ENCODE assay signal across 14 cellular contexts in the genomic region with DNA sequence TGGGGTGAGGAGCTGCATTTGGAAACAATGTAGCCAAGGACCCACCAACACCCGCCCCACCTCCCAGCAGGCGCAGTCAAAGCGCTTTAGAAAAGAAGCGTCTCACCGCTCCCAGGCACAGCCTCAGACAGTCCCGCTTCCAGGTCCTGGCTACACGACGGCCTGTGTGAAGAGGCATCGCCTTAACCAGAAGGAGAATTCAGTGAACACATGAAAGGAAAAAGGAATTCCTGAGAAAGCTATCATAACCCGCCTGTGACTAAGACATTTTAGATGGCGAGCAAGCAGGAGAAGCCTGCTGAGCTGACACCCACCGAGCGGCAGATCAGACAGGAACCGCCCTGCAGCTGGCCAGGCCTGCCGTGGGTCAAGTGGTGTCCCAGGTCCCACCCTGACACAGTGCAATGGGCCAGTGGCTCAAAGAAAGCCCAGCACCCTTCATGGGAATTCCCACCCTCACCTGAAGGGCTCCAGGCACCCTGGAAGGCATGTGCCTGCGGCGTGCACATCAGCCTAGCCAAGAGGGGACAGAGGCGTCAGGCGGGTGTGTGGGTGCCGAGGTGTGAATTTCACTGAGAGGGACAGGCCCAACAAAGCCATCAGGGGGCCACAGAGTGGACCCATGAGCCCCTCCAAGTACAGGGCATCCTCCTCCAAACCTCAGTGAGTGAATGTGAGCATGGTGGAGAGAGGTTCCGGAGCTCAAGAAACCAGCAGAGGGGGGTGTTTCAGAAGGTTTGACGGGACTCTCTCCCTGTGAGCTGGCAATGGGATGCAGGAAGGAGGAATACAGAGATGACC.
DNase-seq lines count a peak whose midpoint lies in the region; ATAC-seq and TF ChIP-seq lines count a peak whose summit lies in the region.
"Had no signal": no experiment of that assay in that cellular context is flagged by ENCODE, and none has a peak within 500 bp of the region (broad histone marks: within the 10 kb centered on the region; RNA-seq: fewer than 3 reads in every experiment).

No MANE protein-coding gene starts in this region.

- no peaks in the 10 kb centered on the region for H4K20me1 ChIP-seq in GM23248 (ENCODE audit: insufficient read depth)

- no peak for ATAC-seq in GM19351 (IDR thresholded peaks at IDR 0.05; ENCODE audit: unreplicated experiment)
- ATAC-seq: gastroesophageal sphincter, T-helper 17 cell had no signal

- intact Hi-C loops in lower leg skin (cut with DNase I; ENCODE audit: low total_unique reads) (no loop called here), esophagus muscularis mucosa (cut with DNase I) (no loop called here)

- TF ChIP-seq CTCF in AG04449 (IDR thresholded peaks at IDR 0.05; ENCODE audit: insufficient read depth, low read length, missing control alignments) (peak; percentile 33), lower leg skin (IDR thresholded peaks at IDR 0.05) (no peak), esophagus muscularis mucosa (IDR thresholded peaks at IDR 0.05) (no peak)

- H3K27ac ChIP-seq in GM23248 (no peak overlapping the region), esophagus muscularis mucosa (replicated peaks in 1 of 4) (no peak overlapping the region)
- H3K27ac ChIP-seq: dorsolateral prefrontal cortex, gastroesophageal sphincter, prostate gland had no signal

- TF ChIP-seq POLR2A in lower leg skin (IDR thresholded peaks at IDR 0.05) (no peak), esophagus muscularis mucosa (IDR thresholded peaks at IDR 0.05; ENCODE audit: low read depth) (no peak)

- DNase-seq in AG04449 (ENCODE audit: low read depth, low spot score) = peak; percentile 17
- DNase-seq in GM23248 = peak; percentile 39
- peak; percentile 21 for DNase-seq in adipocyte (ENCODE audit: low read depth)
- peak; percentile 41 for DNase-seq in left kidney (ENCODE audit: low read depth, low spot score)
- no peak for DNase-seq in KBM-7
- no peak for DNase-seq in lower leg skin (ENCODE audit: low spot score in 2 of 2)
- DNase-seq in esophagus muscularis mucosa (ENCODE audit: extremely low spot score) = no peak
- DNase-seq: NCI-H1436; stimulated activated CD4-positive, alpha-beta T cell treated with anti-CD3 and anti-CD28 coated beads, Interleukin-4, amount 100 ng/mL, for 24 hours; T-helper 17 cell had no signal

- H3K4me2 ChIP-seq in GM23248 (ENCODE audit: unreplicated experiment) = no peak overlapping the region

- H3K36me3 ChIP-seq in GM23248 (ENCODE audit: low read depth) (no peaks in the 10 kb centered on the region), adipocyte (ENCODE audit: control insufficient read depth, insufficient read depth, low read length, severe bottlenecking) (no peaks in the 10 kb centered on the region), esophagus muscularis mucosa (no peaks in the 10 kb centered on the region)
- H3K36me3 ChIP-seq: gastroesophageal sphincter, prostate gland had no signal

- no peak overlapping the region for H3K9ac ChIP-seq in GM23248
- no peak overlapping the region for H3K9ac ChIP-seq in adipocyte (ENCODE audit: low read length)

- no peaks in the 10 kb centered on the region for H3K79me2 ChIP-seq in GM23248 (ENCODE audit: insufficient read depth)

- H3K27me3 ChIP-seq in GM23248 (replicated peaks; ENCODE audit: insufficient read depth) (no peaks in the 10 kb centered on the region), adipocyte (replicated peaks; ENCODE audit: control insufficient read depth, insufficient read depth, low read length) (peaks cover 22% of the 10 kb centered on the region), esophagus muscularis mucosa (peaks cover 0 to 46% (median 0%) of the 10 kb centered on the region in 4 donors)
- H3K27me3 ChIP-seq: dorsolateral prefrontal cortex had no signal

- POLR2A ChIA-PET in AG04449 (lab: Yijun Ruan, JAX) = interaction anchor here (0.6 kb wide), 2 partner anchors 153 to 162 kb away, joined by 3 to 5 read pairs; no protein-coding TSS in a partner anchor

- no peak for TF ChIP-seq EP300 in esophagus muscularis mucosa (IDR thresholded peaks at IDR 0.05)

- no peak overlapping the region for H3K4me3 ChIP-seq in AG04449 (ENCODE audit: low read depth, low read length)
- no peak overlapping the region for H3K4me3 ChIP-seq in GM23248
- no peak overlapping the region for H3K4me3 ChIP-seq in adipocyte (ENCODE audit: low read length)
- no peak overlapping the region for H3K4me3 ChIP-seq in lower leg skin (ENCODE audit: low read depth, poor library complexity, severe bottlenecking)
- H3K4me3 ChIP-seq in esophagus muscularis mucosa = no peak overlapping the region
- H3K4me3 ChIP-seq: dorsolateral prefrontal cortex, gastroesophageal sphincter, prostate gland had no signal

- H3K9me3 ChIP-seq in GM23248 (ENCODE audit: low read depth) (no peaks in the 10 kb centered on the region), adipocyte (ENCODE audit: control insufficient read depth, low read length) (no peaks in the 10 kb centered on the region), esophagus muscularis mucosa (no peaks in the 10 kb centered on the region)
- H3K9me3 ChIP-seq: gastroesophageal sphincter, prostate gland had no signal

- H3K9me2 ChIP-seq in GM23248 (ENCODE audit: insufficient read depth) = no peaks in the 10 kb centered on the region

- 47 to 51% methylated on average over 22 of the region's 22 CpGs for WGBS in GM23248 (ENCODE audit: low coverage in 1 of 2, low lambda C conversion rate in 2 of 2, missing lambda C conversion rate in 2 of 2), 2 experiments
- WGBS in lower leg skin, 2 donors = 69 to 70% methylated on average over 22 of the region's 22 CpGs
- 89% methylated on average over 22 of the region's 22 CpGs for WGBS in esophagus muscularis mucosa

- CTCF ChIA-PET in AG04449 (lab: Yijun Ruan, JAX) = interaction anchor here (1.0 to 3.7 kb wide), 10 partner anchors 9 to 471 kb away, joined by 3 to 28 read pairs (median 4); no protein-coding TSS in a partner anchor

- H3F3A ChIP-seq in GM23248 (ENCODE audit: insufficient read depth) = no peaks in the 10 kb centered on the region

- no peaks in the 10 kb centered on the region for H3K4me1 ChIP-seq in GM23248 (ENCODE audit: insufficient read depth)
- H3K4me1 ChIP-seq in adipocyte (ENCODE audit: control insufficient read depth, insufficient read depth, low read length) = no peaks in the 10 kb centered on the region
- no peaks in the 10 kb centered on the region for H3K4me1 ChIP-seq in esophagus muscularis mucosa
- H3K4me1 ChIP-seq: gastroesophageal sphincter, prostate gland had no signal

- in situ Hi-C loops in GM23248 (cut with MboI) (no loop called here), KBM-7 (cut with MboI; ENCODE audit: low pct_unique_long_range_greater_than_20kb, low sequenced_read_pairs) (loop anchor here (10.0 kb wide), 1 partner anchor 50 kb away; no protein-coding TSS in a partner anchor)

- H2AFZ ChIP-seq in GM23248 = no peak overlapping the region

Comparison
In these comparisons a context has a peak if more than half of its experiments do, and no peak if none do; other contexts are left out.
1. DNase-seq: peak in AG04449 (single experiment), GM23248 (single experiment), adipocyte (single experiment) and left kidney (single experiment); none in KBM-7 (single experiment), lower leg skin (0 of 2) and esophagus muscularis mucosa (single experiment).